ENCODE assay signal across 8 cellular contexts in genomic region chr14:101965796-101966718, GRCh38. TPM values are rescaled to one million over a fixed set of nuclear protein-coding genes. Genes with fewer than 3 reads are reported as not detected.
DNase-seq lines count a peak whose midpoint lies in the region; ATAC-seq and TF ChIP-seq lines count a peak whose summit lies in the region.

No MANE protein-coding gene starts in this region.

- no peak for TF ChIP-seq CTCF in glutamatergic neuron (IDR thresholded peaks at IDR 0.05; ENCODE audit: partially characterized antibody, unreplicated experiment)

- peak overlapping the region; percentile 92 for H3K4me3 Mint-ChIP-seq in T-helper 2 cell treated with Interferon-gamma antibody and Interleukin-4, amounts not matched to agents 5 μg/mL and 100 μg/mL, for 36 hours
- H3K4me3 Mint-ChIP-seq in glutamatergic neuron (ENCODE audit: unreplicated experiment): peak overlapping the region; percentile 85
- peak overlapping the region; percentile 82 for H3K4me3 Mint-ChIP-seq in stimulated activated effector memory CD8-positive, alpha-beta T cell treated with anti-CD3 and anti-CD28 coated beads, Interleukin-12 subunit alpha, Interleukin-12 subunit beta, amount 100 ng/mL, for 72 hours

- no peaks in the 10 kb centered on the region for H3K9me3 Mint-ChIP-seq in T-helper 2 cell treated with Interferon-gamma antibody and Interleukin-4, amounts not matched to agents 5 μg/mL and 100 μg/mL, for 36 hours
- H3K9me3 Mint-ChIP-seq in glutamatergic neuron (ENCODE audit: unreplicated experiment): peaks cover 10% of the 10 kb centered on the region
- no peaks in the 10 kb centered on the region for H3K9me3 Mint-ChIP-seq in stimulated activated effector memory CD8-positive, alpha-beta T cell treated with anti-CD3 and anti-CD28 coated beads, Interleukin-12 subunit alpha, Interleukin-12 subunit beta, amount 100 ng/mL, for 72 hours

- peaks cover 38% of the 10 kb centered on the region for H3K4me1 Mint-ChIP-seq in T-helper 2 cell treated with Interferon-gamma antibody and Interleukin-4, amounts not matched to agents 5 μg/mL and 100 μg/mL, for 36 hours (ENCODE audit: low read depth)
- H3K4me1 Mint-ChIP-seq in glutamatergic neuron (ENCODE audit: low read depth, unreplicated experiment): peaks cover 33% of the 10 kb centered on the region
- H3K4me1 Mint-ChIP-seq in stimulated activated effector memory CD8-positive, alpha-beta T cell treated with anti-CD3 and anti-CD28 coated beads, Interleukin-12 subunit alpha, Interleukin-12 subunit beta, amount 100 ng/mL, for 72 hours: peaks cover 34% of the 10 kb centered on the region

- no peaks in the 10 kb centered on the region for H3K27me3 Mint-ChIP-seq in T-helper 2 cell treated with Interferon-gamma antibody and Interleukin-4, amounts not matched to agents 5 μg/mL and 100 μg/mL, for 36 hours (ENCODE audit: low read depth)
- peaks cover 18% of the 10 kb centered on the region for H3K27me3 Mint-ChIP-seq in glutamatergic neuron (ENCODE audit: unreplicated experiment)

- DNase-seq in NCI-H510A treated with DMSO at 0.1 percent for 48 hours (lab: John Stamatoyannopoulos, UW): peak; percentile 51
- no peak for DNase-seq in NCI-H510A (lab: John Stamatoyannopoulos, UW)
- DNase-seq in T-helper 2 cell treated with Interferon-gamma antibody and Interleukin-4, amounts not matched to agents 5 μg/mL and 100 μg/mL, for 36 hours (ENCODE audit: low spot score): no peak
- no peak for DNase-seq in glutamatergic neuron
- DNase-seq in stimulated activated effector memory CD8-positive, alpha-beta T cell treated with anti-CD3 and anti-CD28 coated beads, Interleukin-12 subunit alpha, Interleukin-12 subunit beta, amount 100 ng/mL, for 72 hours (ENCODE audit: low spot score in 2 of 2): no peak
- no peak for DNase-seq in GDM1 (lab: John Stamatoyannopoulos, UW)
- DNase-seq in NCI-H345 treated with DMSO at 0.1 percent for 48 hours (lab: John Stamatoyannopoulos, UW; ENCODE audit: unreplicated experiment): no peak

- peak overlapping the region; percentile 89 for H3K27ac Mint-ChIP-seq in T-helper 2 cell treated with Interferon-gamma antibody and Interleukin-4, amounts not matched to agents 5 μg/mL and 100 μg/mL, for 36 hours
- H3K27ac Mint-ChIP-seq in glutamatergic neuron (ENCODE audit: unreplicated experiment): peak overlapping the region; percentile 98
- peak overlapping the region; percentile 88 for H3K27ac Mint-ChIP-seq in stimulated activated effector memory CD8-positive, alpha-beta T cell treated with anti-CD3 and anti-CD28 coated beads, Interleukin-12 subunit alpha, Interleukin-12 subunit beta, amount 100 ng/mL, for 72 hours

- peaks cover 20% of the 10 kb centered on the region for H3K36me3 Mint-ChIP-seq in T-helper 2 cell treated with Interferon-gamma antibody and Interleukin-4, amounts not matched to agents 5 μg/mL and 100 μg/mL, for 36 hours (ENCODE audit: low read depth)
- H3K36me3 Mint-ChIP-seq in glutamatergic neuron (ENCODE audit: unreplicated experiment): no peaks in the 10 kb centered on the region
- H3K36me3 Mint-ChIP-seq in stimulated activated effector memory CD8-positive, alpha-beta T cell treated with anti-CD3 and anti-CD28 coated beads, Interleukin-12 subunit alpha, Interleukin-12 subunit beta, amount 100 ng/mL, for 72 hours: peaks cover 42% of the 10 kb centered on the region

- ATAC-seq in stimulated activated effector memory CD8-positive, alpha-beta T cell treated with anti-CD3 and anti-CD28 coated beads, Interleukin-12 subunit alpha, Interleukin-12 subunit beta, amount 100 ng/mL, for 72 hours: no peak
- no peak for ATAC-seq in HG03378 (IDR thresholded peaks at IDR 0.05; ENCODE audit: unreplicated experiment)

RNA-seq across cellular contexts. Expression of gene DYNC1H1, which starts 1.7 kb away (rescaled TPM):
- 2,051 TPM for total RNA-seq in glutamatergic neuron (ENCODE audit: unreplicated experiment)
